Comparison of ENCODE assay signal across 9 cellular contexts in the genomic region with DNA sequence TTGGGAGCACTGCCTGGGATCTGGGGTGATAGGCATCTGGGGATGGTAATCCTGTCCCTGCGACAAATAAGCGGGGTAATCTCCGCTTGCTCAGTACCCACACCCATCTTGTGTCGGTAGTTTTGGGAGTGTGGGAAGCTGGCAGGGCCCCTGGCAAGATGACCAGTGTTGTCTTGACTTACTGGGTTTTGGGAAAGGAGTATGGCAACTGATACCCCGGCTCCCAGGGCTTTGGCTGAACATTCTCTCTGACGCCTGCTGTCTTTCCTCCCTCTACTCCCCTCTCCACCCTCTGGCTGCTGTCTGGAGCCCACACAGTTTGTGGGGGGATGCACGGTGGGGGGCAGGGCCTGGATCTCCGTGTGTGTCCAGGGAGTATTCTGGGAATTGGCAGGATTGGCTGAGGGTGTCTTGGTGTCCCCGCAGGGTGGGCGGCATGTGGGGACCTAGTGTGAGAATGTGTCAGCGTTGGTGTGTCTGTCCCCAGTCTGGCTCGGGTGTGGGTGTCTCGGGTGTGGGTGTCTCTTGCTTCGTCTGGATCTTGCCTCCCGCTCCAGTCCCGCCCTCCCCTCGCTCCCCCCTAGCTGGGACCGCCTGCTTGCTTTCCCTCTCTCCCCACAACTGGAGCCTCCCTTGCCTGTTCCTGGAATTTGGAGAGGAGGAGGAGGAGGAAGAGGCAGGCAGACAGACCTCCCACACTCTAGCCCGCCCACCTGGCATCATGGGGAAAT. TPM values are rescaled to one million over a fixed set of nuclear protein-coding genes. Genes with fewer than 3 reads are reported as not detected.
DNase-seq lines count a peak whose midpoint lies in the region; ATAC-seq and TF ChIP-seq lines count a peak whose summit lies in the region.
"Had no signal": no experiment of that assay in that cellular context is flagged by ENCODE, and none has a peak within 500 bp of the region (broad histone marks: within the 10 kb centered on the region; RNA-seq: fewer than 3 reads in every experiment).

No MANE protein-coding gene starts in this region.

- peak overlapping the region; percentile 98 for H3K27ac ChIP-seq in HL-60 (replicated peaks)
- peak overlapping the region; percentile 79 to 97 (median 90) for H3K27ac ChIP-seq in spleen

- TF ChIP-seq CTCF in HL-60 (IDR thresholded peaks at IDR 0.05; ENCODE audit: insufficient read depth, low read length) = no peak
- TF ChIP-seq CTCF in spleen (IDR thresholded peaks at IDR 0.05 in 8 of 11, conservative IDR thresholded peaks at IDR 0.05 in 3 of 11) = no peak
- no peak for TF ChIP-seq CTCF in GM10248 (IDR thresholded peaks at IDR 0.05; ENCODE audit: control extremely low read depth, extremely low read depth, low read depth, missing control alignments)

- no peaks in the 10 kb centered on the region for H3K27me3 ChIP-seq in HL-60 (ENCODE audit: insufficient read depth, poor library complexity, severe bottlenecking)
- no peaks in the 10 kb centered on the region for H3K27me3 ChIP-seq in spleen (replicated peaks in 1 of 7)

- H3K4me1 ChIP-seq in spleen = peaks cover 81 to 99% (median 92%) of the 10 kb centered on the region in 6 donors

- DNase-seq in HL-60 (ENCODE audit: low read depth in 1 of 2, low spot score in 1 of 2) (no peak), Right ventricle myocardium inferior (ENCODE audit: missing footprints) (peak; percentile 82), spleen (peak; percentile 85), GM10248 (ENCODE audit: extremely low spot score) (no peak), NCI-H2107 treated with DMSO at 0.1 percent for 48 hours (lab: John Stamatoyannopoulos, UW; ENCODE audit: unreplicated experiment) (no peak), midbrain (lab: John Stamatoyannopoulos, UW) (no peak)
- peak; percentile 46 for DNase-seq in activated CD4-positive, alpha-beta memory T cell treated with anti-CD3 and anti-CD28 coated beads, Interleukin-2, amount 10 ng/mL, durations not matched to agents 7 days and 5 days

- H3K9me3 ChIP-seq in spleen = no peaks in the 10 kb centered on the region

- H3K4me3 Mint-ChIP-seq in activated CD4-positive, alpha-beta memory T cell treated with anti-CD3 and anti-CD28 coated beads, Interleukin-2, amount 10 ng/mL, durations not matched to agents 7 days and 5 days = peak overlapping the region; percentile 90

- H3K36me3 Mint-ChIP-seq in activated CD4-positive, alpha-beta memory T cell treated with anti-CD3 and anti-CD28 coated beads, Interleukin-2, amount 10 ng/mL, durations not matched to agents 7 days and 5 days (ENCODE audit: low read depth) = peaks cover 38% of the 10 kb centered on the region

- no peaks in the 10 kb centered on the region for H3K9me3 Mint-ChIP-seq in activated CD4-positive, alpha-beta memory T cell treated with anti-CD3 and anti-CD28 coated beads, Interleukin-2, amount 10 ng/mL, durations not matched to agents 7 days and 5 days

- H3K27ac Mint-ChIP-seq in activated CD4-positive, alpha-beta memory T cell treated with anti-CD3 and anti-CD28 coated beads, Interleukin-2, amount 10 ng/mL, durations not matched to agents 7 days and 5 days = peak overlapping the region; percentile 93

- ATAC-seq in Right ventricle myocardium inferior (peak; percentile 14), HG03439 (IDR thresholded peaks at IDR 0.05; ENCODE audit: unreplicated experiment) (no peak)

- POLR2A ChIA-PET in activated CD4-positive, alpha-beta memory T cell treated with anti-CD3 and anti-CD28 coated beads, Interleukin-2, amount 10 ng/mL, durations not matched to agents 7 days and 5 days (lab: Charles Lee) = interaction anchor here (0.8 to 12.1 kb wide), 8 partner anchors 8 to 340 kb away, joined by 3 to 129 read pairs (median 20); a partner anchor contains a TSS
- POLR2A ChIA-PET in GM10248 (lab: Yijun Ruan, JAX) = interaction anchor here (0.6 to 1.0 kb wide), 2 partner anchors 18 to 20 kb away, joined by 3 to 6 read pairs; no protein-coding TSS in a partner anchor

- CTCF ChIA-PET in activated CD4-positive, alpha-beta memory T cell treated with anti-CD3 and anti-CD28 coated beads, Interleukin-2, amount 10 ng/mL, durations not matched to agents 7 days and 5 days (lab: Charles Lee) = interaction anchor here (0.8 to 1.5 kb wide), 3 partner anchors 20 to 208 kb away, joined by 3 to 5 read pairs (median 4); no protein-coding TSS in a partner anchor
- CTCF ChIA-PET in GM10248 (lab: Yijun Ruan, JAX) = interaction anchor here (1.0 to 30.0 kb wide), 7 partner anchors 14 to 212 kb away, joined by 3 to 604 read pairs (median 11); a partner anchor contains a TSS

- WGBS in spleen, 5 donors = 33 to 55% (median 47%) methylated on average over 18 to 19 of the region's 19 CpGs

- peaks cover 77% of the 10 kb centered on the region for H3K4me1 Mint-ChIP-seq in activated CD4-positive, alpha-beta memory T cell treated with anti-CD3 and anti-CD28 coated beads, Interleukin-2, amount 10 ng/mL, durations not matched to agents 7 days and 5 days

- intact Hi-C loops in Right ventricle myocardium inferior (cut with DNase I) = no loop called here
- intact Hi-C loops in spleen (cut with DNase I; ENCODE audit: low total_unique reads) = no loop called here

- H3K36me3 ChIP-seq in spleen = no peaks in the 10 kb centered on the region

- no peak for TF ChIP-seq POLR2A in spleen (IDR thresholded peaks at IDR 0.05)

- no peaks in the 10 kb centered on the region for H3K27me3 Mint-ChIP-seq in activated CD4-positive, alpha-beta memory T cell treated with anti-CD3 and anti-CD28 coated beads, Interleukin-2, amount 10 ng/mL, durations not matched to agents 7 days and 5 days

- H3K4me3 ChIP-seq in HL-60 (replicated peaks; ENCODE audit: insufficient read depth, low read length) (peak overlapping the region; percentile 91), spleen (peak overlapping the region in 7 of 8 donors; percentile 47 to 100 (median 98))

RNA-seq across cellular contexts. Expression of a gene that starts 12.0 kb away (rescaled TPM):
- 10 to 100 TPM; 65.2 to 65.5 TPM for total RNA-seq in activated CD4-positive, alpha-beta memory T cell treated with anti-CD3 and anti-CD28 coated beads, Interleukin-2, amount 10 ng/mL, durations not matched to agents 7 days and 5 days
- total RNA-seq in Right ventricle myocardium inferior (17.9 TPM), spleen (10 to 100 TPM; 56.6 to 95.1 (median 71.2) TPM)
- polyA plus RNA-seq in spleen = 10 to 100 TPM; 13.3 to 28.3 (median 14.8) TPM

RNA-seq across cellular contexts. Expression of a gene that starts 33.3 kb away (rescaled TPM):
- total RNA-seq in activated CD4-positive, alpha-beta memory T cell treated with anti-CD3 and anti-CD28 coated beads, Interleukin-2, amount 10 ng/mL, durations not matched to agents 7 days and 5 days = 10 to 100 TPM; 67.5 to 69.9 TPM
- total RNA-seq in Right ventricle myocardium inferior (1.9 TPM), spleen (10 to 100 TPM in 2 of 7 donors, 1 to 10 TPM in 5; 4.2 to 11.6 (median 5.7) TPM)
- 1 to 10 TPM; 1.2 to 4.8 (median 4.1) TPM for polyA plus RNA-seq in spleen

RNA-seq across cellular contexts. Expression of a gene that starts 43.6 kb away (rescaled TPM):
- total RNA-seq in activated CD4-positive, alpha-beta memory T cell treated with anti-CD3 and anti-CD28 coated beads, Interleukin-2, amount 10 ng/mL, durations not matched to agents 7 days and 5 days = not detected
- total RNA-seq in Right ventricle myocardium inferior = 0.92 TPM
- total RNA-seq in spleen = 10 to 100 TPM in 4 of 7 donors, 1 to 10 TPM in 3; 7.3 to 15.0 (median 10.4) TPM
- polyA plus RNA-seq in spleen = 1 to 10 TPM in 1 of 3 donors, under 1 TPM in 2; 0.20 to 1.1 (median 0.33) TPM
- total RNA-seq: SK-MEL-5 had no signal

Comparison
In these comparisons a context has a peak if more than half of its experiments do, and no peak if none do; other contexts are left out.
1. DNase-seq: peak in activated CD4-positive, alpha-beta memory T cell treated with anti-CD3 and anti-CD28 coated beads, Interleukin-2, amount 10 ng/mL, durations not matched to agents 7 days and 5 days (single experiment), Right ventricle myocardium inferior (single experiment) and spleen (single experiment); none in HL-60 (0 of 2), GM10248 (single experiment), NCI-H2107 treated with DMSO at 0.1 percent for 48 hours (single experiment) and midbrain (single experiment).
2. RNA of a gene that starts 33.3 kb away (total RNA-seq): 67.5 to 69.9 TPM in activated CD4-positive, alpha-beta memory T cell treated with anti-CD3 and anti-CD28 coated beads, Interleukin-2, amount 10 ng/mL, durations not matched to agents 7 days and 5 days; 4.2 to 11.6 TPM in spleen and 1.9 TPM in Right ventricle myocardium inferior (single experiment); every median in the first group is over 4 times any median in the second.